21 cellular contexts compared by ENCODE assay signal in genomic region chr2:65035544-65035943, GRCh38.
"Had no signal": no experiment of that assay in that cellular context is flagged by ENCODE, and none has a peak within 500 bp of the region (broad histone marks: within the 10 kb centered on the region; RNA-seq: fewer than 3 reads in every experiment).

No MANE protein-coding gene starts in this region.

- H3K9me3 ChIP-seq: colonic mucosa, heart right ventricle, neutrophil, right lobe of liver, thoracic aorta, transverse colon had no signal

- H3K27ac ChIP-seq: colonic mucosa, dorsolateral prefrontal cortex, heart right ventricle, neutrophil, right lobe of liver, thoracic aorta, transverse colon had no signal

- ATAC-seq: esophagus mucosa; left lobe of liver; naive thymus-derived CD4-positive, alpha-beta T cell; right lobe of liver; stimulated activated naive B cell treated with anti-CD40 and anti-IgM and Interleukin-4, amounts not matched to agents 10 μg/mL and 1 μg/mL and 100 μg/mL, for 72 hours; stimulated activated naive CD8-positive, alpha-beta T cell treated with anti-CD3 and anti-CD28 coated beads, Interleukin-15, amount 100 ng/mL, for 72 hours had no signal

- DNase-seq: colonic mucosa; dorsolateral prefrontal cortex; effector CD8-positive, alpha-beta T cell; heart right ventricle; hypothalamus; islet precursor cell; mammary epithelial cell; naive thymus-derived CD4-positive, alpha-beta T cell; posterior cingulate gyrus; right lobe of liver; stimulated activated CD4-positive, alpha-beta T cell treated with anti-CD3 and anti-CD28 coated beads, Interleukin-15, amount 100 ng/mL, for 24 hours; stimulated activated CD4-positive, alpha-beta T cell treated with anti-CD3 and anti-CD28 coated beads, Interleukin-1b, Interleukin-23, amount 100 ng/mL, for 48 hours; stimulated activated CD4-positive, alpha-beta T cell treated with anti-CD3 and anti-CD28 coated beads, Interleukin-4, amount 100 ng/mL, for 4 hours; stimulated activated naive B cell treated with anti-CD40 and anti-IgM and Interleukin-4, amounts not matched to agents 10 μg/mL and 1 μg/mL and 100 μg/mL, for 72 hours; stimulated activated naive CD8-positive, alpha-beta T cell treated with anti-CD3 and anti-CD28 coated beads, Interleukin-15, amount 100 ng/mL, for 72 hours; substantia nigra; transverse colon had no signal

- H3K4me3 ChIP-seq: colonic mucosa, dorsolateral prefrontal cortex, heart right ventricle, right lobe of liver, thoracic aorta, transverse colon had no signal

- H3K27me3 ChIP-seq: colonic mucosa, dorsolateral prefrontal cortex, heart right ventricle, neutrophil, right lobe of liver, transverse colon had no signal

- H3K36me3 ChIP-seq: colonic mucosa, heart right ventricle, neutrophil, right lobe of liver, thoracic aorta, transverse colon had no signal
